Comparison of ENCODE assay signal across 8 cellular contexts in genomic region chr1:40314721-40315238, GRCh38. TPM values are rescaled to one million over a fixed set of nuclear protein-coding genes. Genes with fewer than 3 reads are reported as not detected.
DNase-seq lines count a peak whose midpoint lies in the region; ATAC-seq and TF ChIP-seq lines count a peak whose summit lies in the region.

No MANE protein-coding gene starts in this region.

- H3K27ac Mint-ChIP-seq in activated B cell treated with CpG ODN at 0.5 μM for 24 hours: peak overlapping the region; percentile 51
- H3K27ac Mint-ChIP-seq in stimulated activated naive CD8-positive, alpha-beta T cell treated with anti-CD3 and anti-CD28 coated beads, Interleukin-15, amount 100 ng/mL, for 72 hours: no peak overlapping the region

- H3K27me3 Mint-ChIP-seq in activated B cell treated with CpG ODN at 0.5 μM for 24 hours: peaks cover 7% of the 10 kb centered on the region
- H3K27me3 Mint-ChIP-seq in stimulated activated naive CD8-positive, alpha-beta T cell treated with anti-CD3 and anti-CD28 coated beads, Interleukin-15, amount 100 ng/mL, for 72 hours: peaks cover 22% of the 10 kb centered on the region

- CTCF ChIA-PET in activated B cell treated with CpG ODN at 0.5 μM for 24 hours (lab: Charles Lee): interaction anchor here (0.7 to 5.7 kb wide), 25 partner anchors 9 to 171 kb away, joined by 3 to 67 read pairs (median 5); no protein-coding TSS in a partner anchor

- peaks cover 60% of the 10 kb centered on the region for H3K27me3 ChIP-seq in iPS-15b (ENCODE audit: control insufficient read depth, insufficient read depth, low read length)

- no peak for ATAC-seq in activated B cell treated with CpG ODN at 0.5 μM for 24 hours (ENCODE audit: low read depth)
- ATAC-seq in stimulated activated naive CD8-positive, alpha-beta T cell treated with anti-CD3 and anti-CD28 coated beads, Interleukin-15, amount 100 ng/mL, for 72 hours: no peak
- ATAC-seq in activated CD4-positive, CD25-positive, alpha-beta regulatory T cell treated with anti-CD3 and anti-CD28 coated beads, Interleukin-2, amount 50 U/mL, for 24 hours: no peak

- H3K9me3 ChIP-seq in iPS-15b (ENCODE audit: control insufficient read depth, insufficient read depth, low read length): no peaks in the 10 kb centered on the region

- no peak overlapping the region for H3K9ac ChIP-seq in iPS-15b (ENCODE audit: low read depth, low read length)

- DNase-seq in NCI-H1092 (lab: John Stamatoyannopoulos, UW) (peak; percentile 64), NCI-H1092 treated with DMSO at 0.1 percent for 48 hours (lab: John Stamatoyannopoulos, UW) (no peak), activated B cell treated with CpG ODN at 0.5 μM for 24 hours (no peak), NCI-H2196 (lab: John Stamatoyannopoulos, UW; ENCODE audit: unreplicated experiment) (no peak), SW 1271 (lab: John Stamatoyannopoulos, UW) (no peak)
- no peak for DNase-seq in stimulated activated naive CD8-positive, alpha-beta T cell treated with anti-CD3 and anti-CD28 coated beads, Interleukin-15, amount 100 ng/mL, for 72 hours

- peak overlapping the region; percentile 85 for H3K4me3 Mint-ChIP-seq in activated B cell treated with CpG ODN at 0.5 μM for 24 hours
- H3K4me3 Mint-ChIP-seq in stimulated activated naive CD8-positive, alpha-beta T cell treated with anti-CD3 and anti-CD28 coated beads, Interleukin-15, amount 100 ng/mL, for 72 hours: peak overlapping the region; percentile 93 to 94

- intact Hi-C loops in activated B cell treated with CpG ODN at 0.5 μM for 24 hours (cut with micrococcal nuclease): loop anchor here (1.0 to 10.0 kb wide), 8 partner anchors 24 to 380 kb away; partner anchors contain the start of genes EXO5, NFYC, PPT1 and ZMPSTE24

- peaks cover 4% of the 10 kb centered on the region for H3K4me1 ChIP-seq in iPS-15b (ENCODE audit: control insufficient read depth, insufficient read depth, low read length)

- no peak for TF ChIP-seq CTCF in activated B cell treated with CpG ODN at 0.5 μM for 24 hours (IDR thresholded peaks at IDR 0.05)

- H3K4me3 ChIP-seq in iPS-15b (ENCODE audit: low read depth, low read length): peak overlapping the region; percentile 62

- H3K36me3 ChIP-seq in iPS-15b (ENCODE audit: control insufficient read depth, insufficient read depth, low read length): no peaks in the 10 kb centered on the region

- POLR2A ChIA-PET in activated B cell treated with CpG ODN at 0.5 μM for 24 hours (lab: Charles Lee): interaction anchor here (0.7 to 5.9 kb wide), 20 partner anchors 9 to 171 kb away, joined by 3 to 51 read pairs (median 9); partner anchors contain the start of genes RLF, SMAP2, ZFP69 and ZMPSTE24

- H3K9me3 Mint-ChIP-seq in activated B cell treated with CpG ODN at 0.5 μM for 24 hours: no peaks in the 10 kb centered on the region
- H3K9me3 Mint-ChIP-seq in stimulated activated naive CD8-positive, alpha-beta T cell treated with anti-CD3 and anti-CD28 coated beads, Interleukin-15, amount 100 ng/mL, for 72 hours: no peaks in the 10 kb centered on the region

- H3K36me3 Mint-ChIP-seq in activated B cell treated with CpG ODN at 0.5 μM for 24 hours (ENCODE audit: low read depth): no peaks in the 10 kb centered on the region

- H3K4me1 Mint-ChIP-seq in activated B cell treated with CpG ODN at 0.5 μM for 24 hours: peaks cover 53% of the 10 kb centered on the region
- H3K4me1 Mint-ChIP-seq in stimulated activated naive CD8-positive, alpha-beta T cell treated with anti-CD3 and anti-CD28 coated beads, Interleukin-15, amount 100 ng/mL, for 72 hours: peaks cover 53% of the 10 kb centered on the region

RNA-seq across cellular contexts. Expression of gene COL9A2, which starts 2.3 kb away (rescaled TPM):
- total RNA-seq in activated B cell treated with CpG ODN at 0.5 μM for 24 hours: 5.5 and 5.7 TPM in 2 replicates

RNA-seq across cellular contexts. Expression of gene ZMPSTE24, which starts 56.7 kb away (rescaled TPM):
- 17.6 and 18.6 TPM in 2 replicates for total RNA-seq in activated B cell treated with CpG ODN at 0.5 μM for 24 hours

RNA-seq across cellular contexts. Expression of gene SMAP2, which starts 58.7 kb away (rescaled TPM):
- 202 and 220 TPM in 2 replicates for total RNA-seq in activated B cell treated with CpG ODN at 0.5 μM for 24 hours
